ENCODE assay signal across 8 cellular contexts in the genomic region with DNA sequence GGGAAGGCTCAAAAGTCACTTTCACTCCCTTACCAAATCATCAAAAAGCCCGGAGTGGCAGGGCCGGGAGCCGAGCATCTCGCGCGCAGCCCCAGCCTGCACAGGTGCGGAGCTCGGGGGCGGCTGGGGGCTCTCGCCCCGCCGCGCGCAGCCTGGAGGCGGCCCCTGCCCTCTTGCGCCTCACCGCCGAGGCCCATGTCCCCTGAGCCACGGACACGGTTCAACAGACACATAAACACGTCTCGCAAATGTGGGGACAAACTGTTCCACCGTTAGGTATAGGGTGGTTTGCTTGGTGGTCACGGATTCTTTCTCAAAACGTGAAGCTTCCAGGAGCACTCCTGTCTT. TPM values are rescaled to one million over a fixed set of nuclear protein-coding genes. Genes with fewer than 3 reads are reported as not detected.
DNase-seq lines count a peak whose midpoint lies in the region; ATAC-seq and TF ChIP-seq lines count a peak whose summit lies in the region.

No MANE protein-coding gene starts in this region.

- no peak for TF ChIP-seq CTCF in GM12864 (IDR thresholded peaks at IDR 0.05; ENCODE audit: low read depth, low read length, missing control alignments)
- TF ChIP-seq CTCF in adrenal gland (IDR thresholded peaks at IDR 0.05), result no peak

- H3K36me3 ChIP-seq in Karpas-422 (ENCODE audit: insufficient read depth, low read length), result no peaks in the 10 kb centered on the region
- no peaks in the 10 kb centered on the region for H3K36me3 ChIP-seq in adrenal gland (replicated peaks in 1 of 2)
- H3K36me3 ChIP-seq in iPS-15b (ENCODE audit: control insufficient read depth, insufficient read depth, low read length), result no peaks in the 10 kb centered on the region

- 0 to 5% (median 2%) methylated on average over 3 to 25 of the region's 25 CpGs for WGBS in adrenal gland, 4 donors

- H3K4me1 ChIP-seq in Karpas-422 (ENCODE audit: low read length) (peaks cover 22% of the 10 kb centered on the region), adrenal gland (replicated peaks in 1 of 2) (peaks cover 7 to 22% of the 10 kb centered on the region in 2 donors), iPS-15b (ENCODE audit: control insufficient read depth, insufficient read depth, low read length) (peaks cover 28% of the 10 kb centered on the region)

- H3K27me3 ChIP-seq in Karpas-422 (ENCODE audit: low read length) (no peaks in the 10 kb centered on the region), adrenal gland (no peaks in the 10 kb centered on the region), iPS-15b (ENCODE audit: control insufficient read depth, insufficient read depth, low read length) (peaks cover 8% of the 10 kb centered on the region)

- H3K9ac ChIP-seq in Karpas-422 (ENCODE audit: low read length) (peak overlapping the region; percentile 58), iPS-15b (ENCODE audit: low read depth, low read length) (peak overlapping the region; percentile 56)

- H3K4me3 ChIP-seq in GM12864 (ENCODE audit: low read depth, low read length) (peak overlapping the region; percentile 55), Karpas-422 (ENCODE audit: low read length) (peak overlapping the region; percentile 67), adrenal gland (peak overlapping the region; percentile 62 to 99 (median 86)), iPS-15b (ENCODE audit: low read depth, low read length) (peak overlapping the region; percentile 57)

- peak overlapping the region; percentile 56; the same call in 1 of the 2 replicates for H2AFZ ChIP-seq in Karpas-422 (ENCODE audit: low read length)

- peak overlapping the region; percentile 77 for H3K4me2 ChIP-seq in Karpas-422 (ENCODE audit: low read depth, low read length, poor library complexity, severe bottlenecking)

- ATAC-seq in GM21529 (IDR thresholded peaks at IDR 0.05; ENCODE audit: unreplicated experiment), result peak; percentile 40

- no peaks in the 10 kb centered on the region for H3K9me3 ChIP-seq in Karpas-422 (ENCODE audit: low read length)
- no peaks in the 10 kb centered on the region for H3K9me3 ChIP-seq in adrenal gland (replicated peaks in 1 of 3)
- no peaks in the 10 kb centered on the region for H3K9me3 ChIP-seq in iPS-15b (ENCODE audit: control insufficient read depth, insufficient read depth, low read length)

- H3K27ac ChIP-seq in Karpas-422 (ENCODE audit: low read length) (no peak overlapping the region), adrenal gland (peak overlapping the region; percentile 19 to 96 (median 88))

- no peaks in the 10 kb centered on the region for H3K9me2 ChIP-seq in Karpas-422 (replicated peaks; ENCODE audit: insufficient read depth, low read length)

- no peaks in the 10 kb centered on the region for H4K20me1 ChIP-seq in Karpas-422 (ENCODE audit: insufficient read depth, low read depth, low read length)

- no peak for DNase-seq in GM12864 (ENCODE audit: low read depth)
- no peak for DNase-seq in Karpas-422
- peak in 2 of 7 donors; percentile 17 to 22 for DNase-seq in adrenal gland
- DNase-seq in stimulated activated CD4-positive, alpha-beta T cell treated with anti-CD3 and anti-CD28 coated beads, Interleukin-4, amount 100 ng/mL, for 24 hours, result peak; percentile 11
- DNase-seq in SW 1271 (lab: John Stamatoyannopoulos, UW), result no peak
- DNase-seq in cerebellar nuclear complex (lab: John Stamatoyannopoulos, UW), result no peak

- no peak for TF ChIP-seq POLR2A in adrenal gland (IDR thresholded peaks at IDR 0.05)

- intact Hi-C loops in adrenal gland (cut with DNase I), result no loop called here

- no peaks in the 10 kb centered on the region for H3K79me2 ChIP-seq in Karpas-422 (ENCODE audit: low read length)

RNA-seq across cellular contexts. Expression of gene GSAP, which starts 0.7 kb away (rescaled TPM):
- total RNA-seq in Karpas-422 (2014; rRNA removed; shearing (Covaris generic); ENCODE audit: low replicate concordance), result 1.3 and 7.1 TPM in 2 replicates
- total RNA-seq in adrenal gland, result 10 to 100 TPM; 10.3 to 29.9 (median 18.5) TPM
- polyA plus RNA-seq in adrenal gland, result 10 to 100 TPM; 14.3 to 56.1 (median 36.3) TPM
